In the genomic region with DNA sequence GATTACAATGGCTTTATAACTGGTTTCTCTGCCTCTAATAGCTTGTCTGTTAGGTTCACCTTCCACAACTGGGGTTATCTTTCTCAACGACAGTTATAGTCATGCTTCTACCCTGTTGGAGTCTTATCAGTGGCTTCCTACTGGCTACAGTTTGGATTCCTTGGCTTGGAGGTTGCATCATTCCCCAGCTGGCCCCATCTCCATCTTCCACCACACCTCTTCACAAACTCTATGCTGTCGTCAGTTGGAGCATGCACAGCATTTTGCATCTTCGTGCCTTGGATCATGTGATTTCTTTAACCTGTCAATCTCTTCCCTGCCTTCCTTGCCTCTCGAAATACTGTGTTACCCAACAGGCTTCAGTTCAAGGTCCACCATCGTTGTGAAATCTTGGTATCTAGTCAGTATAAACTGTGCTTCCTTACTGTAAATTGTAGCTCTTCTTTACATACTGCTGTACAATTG, we compare ENCODE assay signal across 1 cellular context.
TF ChIP-seq lines count a peak whose summit lies in the region.

No MANE protein-coding gene starts in this region.

TF ChIP-seq in K562, 482 proteins besides CTCF, POLR2A, EP300 and RAD21 (continued from another document):
- no peak for TF ChIP-seq PRPF4 (IDR thresholded peaks at IDR 0.05; ENCODE audit: insufficient read depth, low read depth, low read length, poor library complexity, severe bottlenecking)
- peak; percentile 76; the same call in 1 of the 2 replicates for TF ChIP-seq ZNF589 (CRISPR knock-in tag; IDR thresholded peaks at IDR 0.05; ENCODE audit: low read depth)
- TF ChIP-seq TAF9B (IDR thresholded peaks at IDR 0.05; ENCODE audit: partially characterized antibody), result no peak
- TF ChIP-seq E2F3 (CRISPR knock-in tag; IDR thresholded peaks at IDR 0.05), result no peak
- TF ChIP-seq ZNF507 (tag; conservative IDR thresholded peaks at IDR 0.05), result no peak
- no peak for TF ChIP-seq POLR3G (IDR thresholded peaks at IDR 0.05; ENCODE audit: extremely low read depth, insufficient read length, insufficient replicate concordance)
- TF ChIP-seq ZKSCAN1 (IDR thresholded peaks at IDR 0.05; ENCODE audit: low read depth, low read length), result no peak
- no peak for TF ChIP-seq KDM4B (IDR thresholded peaks at IDR 0.05; ENCODE audit: borderline replicate concordance in 2 of 2, low read depth in 1 of 2)
- no peak for TF ChIP-seq SAP30 (IDR thresholded peaks at IDR 0.05; ENCODE audit: borderline replicate concordance, insufficient read depth, low read depth, low read length, poor library complexity, severe bottlenecking)
- TF ChIP-seq HIVEP1 (CRISPR knock-in tag; IDR thresholded peaks at IDR 0.05), result no peak
- TF ChIP-seq NFATC3 (IDR thresholded peaks at IDR 0.05), result no peak
- no peak for TF ChIP-seq ARID2 (IDR thresholded peaks at IDR 0.05)
